In genomic region chr6:2935566-2936291, GRCh38 we compare ENCODE assay signal across 1 cellular context.
TF ChIP-seq lines count a peak whose summit lies in the region.

No MANE protein-coding gene starts in this region.

TF ChIP-seq in GM23338, 12 proteins besides CTCF, POLR2A, EP300 and RAD21:
- TF ChIP-seq REST (IDR thresholded peaks at IDR 0.05; ENCODE audit: unreplicated experiment) (no peak), NANOG (IDR thresholded peaks at IDR 0.05; ENCODE audit: borderline replicate concordance) (no peak), POLR2AphosphoS5 (IDR thresholded peaks at IDR 0.05; ENCODE audit: low read depth) (no peak), EZH2 (IDR thresholded peaks at IDR 0.05; ENCODE audit: low read depth, unreplicated experiment) (no peak), STAT1 (IDR thresholded peaks at IDR 0.05; ENCODE audit: unreplicated experiment) (no peak), ZNF114 (CRISPR knock-in tag; IDR thresholded peaks at IDR 0.05) (no peak)
